In the genomic region with DNA sequence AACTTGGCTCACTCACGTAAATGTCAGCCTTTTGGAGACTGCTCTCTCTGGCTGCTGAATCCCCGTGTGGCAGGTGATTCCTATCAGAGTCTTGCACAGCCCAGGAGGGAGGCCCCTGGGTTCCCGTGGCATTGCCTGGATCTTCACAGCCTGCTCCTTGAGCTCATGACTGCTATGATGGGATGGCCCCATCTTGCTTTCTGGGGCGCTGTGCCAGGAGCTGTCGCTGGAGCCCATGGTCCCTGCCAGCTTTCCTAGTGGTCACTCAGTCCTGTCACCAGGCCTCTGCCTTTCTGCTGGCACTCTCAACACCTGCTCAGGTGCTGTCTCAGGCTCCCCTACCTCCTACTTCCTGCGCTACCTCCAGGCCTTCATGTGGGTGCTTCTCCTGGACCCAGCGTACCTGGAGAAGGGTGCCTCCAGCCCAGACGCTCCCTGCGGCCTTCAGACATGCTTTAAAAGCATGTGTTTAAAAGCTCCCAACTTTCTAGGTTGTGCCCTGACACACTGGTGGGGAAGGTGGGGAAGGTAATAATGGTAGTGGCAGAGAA, we compare ENCODE assay signal across 24 cellular contexts.
A peak's percentile ranks its signal among the peaks of the same experiment; 100 is the strongest.
DNase-seq lines count a peak whose midpoint lies in the region; ATAC-seq and TF ChIP-seq lines count a peak whose summit lies in the region.
"Had no signal": no experiment of that assay in that cellular context is flagged by ENCODE, and none has a peak within 500 bp of the region (broad histone marks: within the 10 kb centered on the region; RNA-seq: fewer than 3 reads in every experiment).

No MANE protein-coding gene starts in this region.

- H3K27ac Mint-ChIP-seq in HFFc6 (peak overlapping the region; percentile 95), type B pancreatic cell (no peak overlapping the region), WTC11 (no peak overlapping the region)
- H3K27ac Mint-ChIP-seq: CD4-positive, alpha-beta memory T cell; natural killer cell; T-helper 1 cell treated with Interleukin-12 subunit alpha and Interleukin-12 subunit beta and Interleukin-4 antibody, amounts not matched to agents 30 μg/mL and 1 μg/mL, for 36 hours had no signal

- H3K4me1 Mint-ChIP-seq in HFFc6 (ENCODE audit: low read depth): peaks cover 74% of the 10 kb centered on the region
- no peaks in the 10 kb centered on the region for H3K4me1 Mint-ChIP-seq in type B pancreatic cell (ENCODE audit: unreplicated experiment)
- no peaks in the 10 kb centered on the region for H3K4me1 Mint-ChIP-seq in WTC11
- H3K4me1 Mint-ChIP-seq: CD4-positive, alpha-beta memory T cell; natural killer cell had no signal

- POLR2A ChIA-PET in WTC11 (lab: Charles Lee): interaction anchor here (0.7 kb wide), 1 partner anchor 12 kb away, joined by 3 read pairs; no protein-coding TSS in a partner anchor

- no peak for TF ChIP-seq CTCF in HFFc6 (IDR thresholded peaks at IDR 0.05)
- no peak for TF ChIP-seq CTCF in lung (IDR thresholded peaks at IDR 0.05; ENCODE audit: control extremely low read depth, extremely low read depth)
- TF ChIP-seq CTCF in type B pancreatic cell (conservative IDR thresholded peaks at IDR 0.05): no peak
- TF ChIP-seq CTCF in WTC11 (IDR thresholded peaks at IDR 0.05): no peak

- H3K27me3 Mint-ChIP-seq in HFFc6 (ENCODE audit: insufficient read depth) (no peaks in the 10 kb centered on the region; the same call in none of the 2 replicates), type B pancreatic cell (peaks cover 3% of the 10 kb centered on the region), WTC11 (ENCODE audit: low read depth) (peaks cover 4% of the 10 kb centered on the region)

- no peak for ATAC-seq in lung (ENCODE audit: insufficient read depth, low FRiP score)
- no peak for ATAC-seq in WTC11
- ATAC-seq: left colon, natural killer cell had no signal

- H3K36me3 Mint-ChIP-seq in HFFc6 (ENCODE audit: low read depth) (peaks cover 19% of the 10 kb centered on the region), type B pancreatic cell (no peaks in the 10 kb centered on the region), WTC11 (no peaks in the 10 kb centered on the region)
- H3K36me3 Mint-ChIP-seq: CD4-positive, alpha-beta memory T cell; natural killer cell had no signal

- no peaks in the 10 kb centered on the region for H3K36me3 ChIP-seq in lung (ENCODE audit: control insufficient read depth in 2 of 2, insufficient read depth in 2 of 2, low read length in 2 of 2)
- H3K36me3 ChIP-seq: cardiac muscle cell, prostate gland had no signal

- WGBS in lung, 2 donors: 95 to 96% methylated on average over 9 of the region's 9 CpGs

- no peak overlapping the region for H3K27ac ChIP-seq in lung (ENCODE audit: low read depth in 1 of 2, low read length in 1 of 2)
- H3K27ac ChIP-seq: cardiac muscle cell, prostate gland had no signal

- H3K4me3 Mint-ChIP-seq in HFFc6: no peak overlapping the region
- H3K4me3 Mint-ChIP-seq in type B pancreatic cell: no peak overlapping the region
- H3K4me3 Mint-ChIP-seq in WTC11: no peak overlapping the region
- H3K4me3 Mint-ChIP-seq: CD4-positive, alpha-beta memory T cell; natural killer cell; T-helper 1 cell treated with Interleukin-12 subunit alpha and Interleukin-12 subunit beta and Interleukin-4 antibody, amounts not matched to agents 30 μg/mL and 1 μg/mL, for 36 hours had no signal

- DNase-seq in HFFc6 (no peak), cerebellar cortex (ENCODE audit: low spot score) (peak; percentile 54), lung (ENCODE audit: low spot score) (peak; percentile 16), type B pancreatic cell (ENCODE audit: extremely low spot score, unreplicated experiment) (peak; percentile 55), WTC11 (ENCODE audit: low spot score) (no peak), NCI-H345 (lab: John Stamatoyannopoulos, UW) (no peak)
- no peak for DNase-seq in stimulated activated CD4-positive, alpha-beta T cell treated with anti-CD3 and anti-CD28 coated beads, Interleukin-4, amount 100 ng/mL, for 4 hours
- DNase-seq: activated CD4-positive, alpha-beta T cell treated with anti-CD3 and anti-CD28 coated beads for 1 hour; activated naive CD4-positive, alpha-beta T cell treated with Interleukin-2 at 50 U/mL for 16 hours; activated T-cell treated with anti-CD3 and anti-CD28 coated beads, Interleukin-2, amount 50 U/mL, for 1 hour; amniotic stem cell; CD4-positive, alpha-beta memory T cell; dermis blood vessel endothelial cell; DMS 273 treated with DMSO at 0.1 percent for 48 hours; left colon; midbrain; natural killer cell; NCI-H1105 treated with DMSO at 0.1 percent for 48 hours; NCI-H2029; NCI-H2227 treated with DMSO at 0.1 percent for 48 hours had no signal

- no peaks in the 10 kb centered on the region; the same call in 1 of the 2 replicates for H3K9me3 Mint-ChIP-seq in HFFc6
- H3K9me3 Mint-ChIP-seq in type B pancreatic cell: peaks cover 4% of the 10 kb centered on the region
- no peaks in the 10 kb centered on the region for H3K9me3 Mint-ChIP-seq in WTC11
- H3K9me3 Mint-ChIP-seq: natural killer cell; T-helper 1 cell treated with Interleukin-12 subunit alpha and Interleukin-12 subunit beta and Interleukin-4 antibody, amounts not matched to agents 30 μg/mL and 1 μg/mL, for 36 hours had no signal

- no peaks in the 10 kb centered on the region for H3K9me3 ChIP-seq in lung (ENCODE audit: control insufficient read depth in 2 of 2, insufficient read depth in 1 of 2, low read length in 1 of 2)
- H3K9me3 ChIP-seq: prostate gland had no signal

- no peak overlapping the region for H3K4me3 ChIP-seq in lung
- H3K4me3 ChIP-seq: cardiac muscle cell, prostate gland, skin epidermis had no signal

- no peaks in the 10 kb centered on the region for H3K27me3 ChIP-seq in lung (ENCODE audit: control insufficient read depth, insufficient read depth)

- peaks cover 0 to 6% of the 10 kb centered on the region in 2 donors for H3K4me1 ChIP-seq in lung (ENCODE audit: control insufficient read depth in 2 of 2, insufficient read depth in 2 of 2, low read length in 2 of 2)
- H3K4me1 ChIP-seq: prostate gland had no signal

- CTCF ChIA-PET in WTC11 (lab: Charles Lee): interaction anchor here (0.8 to 1.1 kb wide), 2 partner anchors 25 to 84 kb away, joined by 3 to 4 read pairs; no protein-coding TSS in a partner anchor

TF ChIP-seq in WTC11, 78 proteins besides CTCF, POLR2A, EP300 and RAD21 (continues in another document):
- TF ChIP-seq CREB1 (CRISPR knock-in tag; IDR thresholded peaks at IDR 0.05) (no peak), ATF1 (CRISPR knock-in tag; IDR thresholded peaks at IDR 0.05) (no peak), PRRX2 (CRISPR knock-in tag; IDR thresholded peaks at IDR 0.05) (no peak), ATF2 (CRISPR knock-in tag; IDR thresholded peaks at IDR 0.05; ENCODE audit: borderline replicate concordance, low read depth) (no peak), ELF4 (CRISPR knock-in tag; IDR thresholded peaks at IDR 0.05; ENCODE audit: low read depth) (no peak), RELA (CRISPR knock-in tag; IDR thresholded peaks at IDR 0.05; ENCODE audit: borderline replicate concordance) (no peak), ZBTB43 (CRISPR knock-in tag; IDR thresholded peaks at IDR 0.05) (no peak)
- TF ChIP-seq, protein P1, sequence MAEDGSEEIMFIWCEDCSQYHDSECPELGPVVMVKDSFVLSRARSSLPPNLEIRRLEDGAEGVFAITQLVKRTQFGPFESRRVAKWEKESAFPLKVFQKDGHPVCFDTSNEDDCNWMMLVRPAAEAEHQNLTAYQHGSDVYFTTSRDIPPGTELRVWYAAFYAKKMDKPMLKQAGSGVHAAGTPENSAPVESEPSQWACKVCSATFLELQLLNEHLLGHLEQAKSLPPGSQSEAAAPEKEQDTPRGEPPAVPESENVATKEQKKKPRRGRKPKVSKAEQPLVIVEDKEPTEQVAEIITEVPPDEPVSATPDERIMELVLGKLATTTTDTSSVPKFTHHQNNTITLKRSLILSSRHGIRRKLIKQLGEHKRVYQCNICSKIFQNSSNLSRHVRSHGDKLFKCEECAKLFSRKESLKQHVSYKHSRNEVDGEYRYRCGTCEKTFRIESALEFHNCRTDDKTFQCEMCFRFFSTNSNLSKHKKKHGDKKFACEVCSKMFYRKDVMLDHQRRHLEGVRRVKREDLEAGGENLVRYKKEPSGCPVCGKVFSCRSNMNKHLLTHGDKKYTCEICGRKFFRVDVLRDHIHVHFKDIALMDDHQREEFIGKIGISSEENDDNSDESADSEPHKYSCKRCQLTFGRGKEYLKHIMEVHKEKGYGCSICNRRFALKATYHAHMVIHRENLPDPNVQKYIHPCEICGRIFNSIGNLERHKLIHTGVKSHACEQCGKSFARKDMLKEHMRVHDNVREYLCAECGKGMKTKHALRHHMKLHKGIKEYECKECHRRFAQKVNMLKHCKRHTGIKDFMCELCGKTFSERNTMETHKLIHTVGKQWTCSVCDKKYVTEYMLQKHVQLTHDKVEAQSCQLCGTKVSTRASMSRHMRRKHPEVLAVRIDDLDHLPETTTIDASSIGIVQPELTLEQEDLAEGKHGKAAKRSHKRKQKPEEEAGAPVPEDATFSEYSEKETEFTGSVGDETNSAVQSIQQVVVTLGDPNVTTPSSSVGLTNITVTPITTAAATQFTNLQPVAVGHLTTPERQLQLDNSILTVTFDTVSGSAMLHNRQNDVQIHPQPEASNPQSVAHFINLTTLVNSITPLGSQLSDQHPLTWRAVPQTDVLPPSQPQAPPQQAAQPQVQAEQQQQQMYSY (CRISPR knock-in tag; IDR thresholded peaks at IDR 0.05): no peak

Comparison
In these comparisons a context has a peak if more than half of its experiments do, and no peak if none do; other contexts are left out.
1. DNase-seq: peak in cerebellar cortex (single experiment), lung (single experiment) and type B pancreatic cell (single experiment); none in HFFc6 (single experiment), WTC11 (single experiment), NCI-H345 (single experiment) and stimulated activated CD4-positive, alpha-beta T cell treated with anti-CD3 and anti-CD28 coated beads, Interleukin-4, amount 100 ng/mL, for 4 hours (0 of 2).